Comparison of ENCODE assay signal across 12 cellular contexts in genomic region chr2:30223413-30223874, GRCh38. TPM values are rescaled to one million over a fixed set of nuclear protein-coding genes. Genes with fewer than 3 reads are reported as not detected.
A peak's percentile ranks its signal among the peaks of the same experiment; 100 is the strongest.
DNase-seq lines count a peak whose midpoint lies in the region; ATAC-seq and TF ChIP-seq lines count a peak whose summit lies in the region.
"Had no signal": no experiment of that assay in that cellular context is flagged by ENCODE, and none has a peak within 500 bp of the region (broad histone marks: within the 10 kb centered on the region; RNA-seq: fewer than 3 reads in every experiment).

No MANE protein-coding gene starts in this region.

- H2BK5ac ChIP-seq in mesenchymal stem cell (ENCODE audit: low read depth, low read length, poor library complexity, severe bottlenecking), result no peak overlapping the region

- no peaks in the 10 kb centered on the region for H3K9me3 Mint-ChIP-seq in activated CD8-positive, alpha-beta T cell treated with anti-CD3 and anti-CD28 coated beads for 36 hours

- H3K9me3 ChIP-seq in breast epithelium, result no peaks in the 10 kb centered on the region
- no peaks in the 10 kb centered on the region for H3K9me3 ChIP-seq in mammary epithelial cell (replicated peaks; ENCODE audit: insufficient read depth, low read length)
- no peaks in the 10 kb centered on the region for H3K9me3 ChIP-seq in transverse colon
- no peaks in the 10 kb centered on the region for H3K9me3 ChIP-seq in mesenchymal stem cell (ENCODE audit: control insufficient read depth, low read length)

- peak overlapping the region; percentile 0 for H3K4me3 Mint-ChIP-seq in activated CD8-positive, alpha-beta T cell treated with anti-CD3 and anti-CD28 coated beads for 36 hours

- H3K27ac ChIP-seq in breast epithelium (peak overlapping the region; percentile 58 to 92), mammary epithelial cell (ENCODE audit: insufficient read depth, low read depth, low read length) (no peak overlapping the region), transverse colon (peak overlapping the region in 3 of 4 donors; percentile 19 to 75 (median 39)), mesenchymal stem cell (ENCODE audit: low read length, poor library complexity, severe bottlenecking) (no peak overlapping the region), dorsolateral prefrontal cortex (no peak overlapping the region)
- H3K27ac ChIP-seq: C4-2B had no signal

- H2BK15ac ChIP-seq in mesenchymal stem cell (ENCODE audit: low read depth, poor library complexity, severe bottlenecking), result no peak overlapping the region

- peak overlapping the region; percentile 99 for H3K27ac Mint-ChIP-seq in activated CD8-positive, alpha-beta T cell treated with anti-CD3 and anti-CD28 coated beads for 36 hours

- H4K8ac ChIP-seq in mesenchymal stem cell (ENCODE audit: low read length), result no peak overlapping the region

- DNase-seq in breast epithelium (ENCODE audit: low spot score in 2 of 2), result no peak
- no peak for DNase-seq in mammary epithelial cell
- DNase-seq in activated CD8-positive, alpha-beta T cell treated with anti-CD3 and anti-CD28 coated beads for 36 hours, result peak; percentile 40
- peak; percentile 20 for DNase-seq in transverse colon
- no peak for DNase-seq in DMS153 treated with DMSO at 0.1 percent for 48 hours (lab: John Stamatoyannopoulos, UW; ENCODE audit: unreplicated experiment)
- DNase-seq in mesenchymal stem cell, result no peak
- DNase-seq in dorsolateral prefrontal cortex, result no peak
- DNase-seq: activated CD4-positive, alpha-beta T cell treated with anti-CD3 and anti-CD28 coated beads, Interleukin-2, amount 50 U/mL, for 4 hours; NCI-H2029 treated with DMSO at 0.1 percent for 48 hours; stimulated activated CD4-positive, alpha-beta T cell treated with anti-CD3 and anti-CD28 coated beads, Interleukin-1b, Interleukin-23, amount 100 ng/mL, for 48 hours had no signal

- H3K79me2 ChIP-seq in mammary epithelial cell (ENCODE audit: insufficient read depth, low read length), result no peaks in the 10 kb centered on the region

- no peak overlapping the region for H3K9ac ChIP-seq in mammary epithelial cell (ENCODE audit: insufficient read depth, low read length)
- no peak overlapping the region for H3K9ac ChIP-seq in mesenchymal stem cell (ENCODE audit: low read length)

- no peaks in the 10 kb centered on the region for H3K79me1 ChIP-seq in mesenchymal stem cell (replicated peaks; ENCODE audit: low read length, poor library complexity, severe bottlenecking)

- no peaks in the 10 kb centered on the region for H3K36me3 Mint-ChIP-seq in activated CD8-positive, alpha-beta T cell treated with anti-CD3 and anti-CD28 coated beads for 36 hours (ENCODE audit: low read depth)

- in situ Hi-C loops in mammary epithelial cell (cut with MboI; ENCODE audit: low sequenced_read_pairs in 2 of 2) (no loop called here), transverse colon (cut with MboI; ENCODE audit: low pct_ligation_motif_present in 1 of 4, low pct_unique_long_range_greater_than_20kb in 1 of 4, low sequenced_read_pairs in 3 of 4) (loop anchor here in 1 of 4 donors (25.0 kb wide), 1 partner anchor 939 kb away; no protein-coding TSS in a partner anchor)

- H4K20me1 ChIP-seq in mammary epithelial cell (ENCODE audit: insufficient read depth, low read length), result no peaks in the 10 kb centered on the region

- CTCF ChIA-PET in mammary epithelial cell (lab: Charles Lee; ENCODE audit: low non-redundant PET), result no interaction called here
- CTCF ChIA-PET in activated CD8-positive, alpha-beta T cell treated with anti-CD3 and anti-CD28 coated beads for 36 hours (lab: Charles Lee), result interaction anchor here (0.8 to 4.2 kb wide), 7 partner anchors 14 to 488 kb away, joined by 3 to 20 read pairs (median 6); no protein-coding TSS in a partner anchor

- H3K36me3 ChIP-seq in breast epithelium, result no peaks in the 10 kb centered on the region
- H3K36me3 ChIP-seq in mammary epithelial cell (ENCODE audit: insufficient read depth, low read length), result no peaks in the 10 kb centered on the region
- H3K36me3 ChIP-seq in transverse colon, result no peaks in the 10 kb centered on the region
- no peaks in the 10 kb centered on the region for H3K36me3 ChIP-seq in mesenchymal stem cell (ENCODE audit: control insufficient read depth in 1 of 2, insufficient read depth in 2 of 2, low read depth in 1 of 2, low read length in 2 of 2)

- no peak overlapping the region for H3K18ac ChIP-seq in mesenchymal stem cell (ENCODE audit: low read depth in 1 of 2, low read length in 2 of 2)

- peaks cover 63% of the 10 kb centered on the region for H3K4me1 Mint-ChIP-seq in activated CD8-positive, alpha-beta T cell treated with anti-CD3 and anti-CD28 coated beads for 36 hours (ENCODE audit: low read depth)

- POLR2A ChIA-PET in activated CD8-positive, alpha-beta T cell treated with anti-CD3 and anti-CD28 coated beads for 36 hours (lab: Charles Lee), result interaction anchor here (0.6 to 19.3 kb wide), 6 partner anchors 9 to 198 kb away, joined by 3 to 440 read pairs (median 6); no protein-coding TSS in a partner anchor

- H3K23ac ChIP-seq in mesenchymal stem cell (ENCODE audit: low read length in 2 of 2), result no peak overlapping the region

- no peak for TF ChIP-seq CTCF in breast epithelium (IDR thresholded peaks at IDR 0.05)
- no peak for TF ChIP-seq CTCF in mammary epithelial cell (conservative IDR thresholded peaks at IDR 0.05 in 1 of 2, IDR thresholded peaks at IDR 0.05 in 1 of 2; ENCODE audit: extremely low read depth in 1 of 2, insufficient read depth in 1 of 2, low read depth in 1 of 2, low read length in 2 of 2)
- TF ChIP-seq CTCF in activated CD8-positive, alpha-beta T cell treated with anti-CD3 and anti-CD28 coated beads for 36 hours (IDR thresholded peaks at IDR 0.05), result no peak
- TF ChIP-seq CTCF in transverse colon (IDR thresholded peaks at IDR 0.05), result no peak
- TF ChIP-seq CTCF in dorsolateral prefrontal cortex (IDR thresholded peaks at IDR 0.05 in 54 of 56, conservative IDR thresholded peaks at IDR 0.05 in 2 of 56; ENCODE audit: low read depth in 1 of 56, partially characterized antibody in 56 of 56), result no peak

- H2BK120ac ChIP-seq in mesenchymal stem cell (ENCODE audit: low read depth, low read length), result no peak overlapping the region

- H2BK12ac ChIP-seq in mesenchymal stem cell (ENCODE audit: low read length in 2 of 2), result no peak overlapping the region

- H3K27me3 ChIP-seq in breast epithelium, result no peaks in the 10 kb centered on the region
- H3K27me3 ChIP-seq in mammary epithelial cell (ENCODE audit: insufficient read depth, low read length), result no peaks in the 10 kb centered on the region
- H3K27me3 ChIP-seq in transverse colon, result peaks cover 11% of the 10 kb centered on the region
- H3K27me3 ChIP-seq in mesenchymal stem cell (ENCODE audit: control insufficient read depth in 1 of 2, insufficient read depth in 1 of 2, low read length in 2 of 2), result peaks cover 33 to 56% of the 10 kb centered on the region in 2 experiments
- peaks cover 0 to 3% (median 0%) of the 10 kb centered on the region in 45 donors for H3K27me3 ChIP-seq in dorsolateral prefrontal cortex

- no peak overlapping the region for H3K14ac ChIP-seq in mesenchymal stem cell (ENCODE audit: low read length in 2 of 2)

- WGBS in mammary epithelial cell (ENCODE audit: low coverage, missing lambda C conversion rate), result 81% methylated on average over 3 of the region's 3 CpGs
- WGBS in transverse colon (ENCODE audit: low coverage in 1 of 2), 2 donors, result 71 to 72% methylated on average over 3 of the region's 3 CpGs
- WGBS in mesenchymal stem cell, result 20% methylated on average over 1 of the region's 3 CpGs

- no TSS peak for BruUV-seq in mammary epithelial cell (replicated peaks; lab: Mats Ljungman, UMichigan)

- dilution Hi-C loops in mammary epithelial cell (cut with HindIII; ENCODE audit: low sequenced_read_pairs), result no loop called here

- no peaks in the 10 kb centered on the region for H3K27me3 Mint-ChIP-seq in activated CD8-positive, alpha-beta T cell treated with anti-CD3 and anti-CD28 coated beads for 36 hours

- H4K91ac ChIP-seq in mesenchymal stem cell (ENCODE audit: low read length), result no peak overlapping the region

- intact Hi-C loops in breast epithelium (cut with DNase I; ENCODE audit: low total_unique reads) (no loop called here), mammary epithelial cell (cut with micrococcal nuclease) (no loop called here), transverse colon (cut with DNase I; ENCODE audit: low total_unique reads) (no loop called here), dorsolateral prefrontal cortex (cut with DNase I) (no loop called here)
- intact Hi-C loops in activated CD8-positive, alpha-beta T cell treated with anti-CD3 and anti-CD28 coated beads for 36 hours (cut with micrococcal nuclease), result no loop called here

- TF ChIP-seq POLR2A in breast epithelium (IDR thresholded peaks at IDR 0.05) (no peak), transverse colon (IDR thresholded peaks at IDR 0.05) (no peak)

- no peak overlapping the region for H3K4me2 ChIP-seq in mammary epithelial cell (ENCODE audit: insufficient read depth, low read depth, low read length)
- H3K4me2 ChIP-seq in mesenchymal stem cell (ENCODE audit: low read length, poor library complexity, severe bottlenecking), result no peak overlapping the region

- peaks cover 0 to 14% of the 10 kb centered on the region in 2 donors for H3K4me1 ChIP-seq in breast epithelium
- peaks cover 20% of the 10 kb centered on the region for H3K4me1 ChIP-seq in mammary epithelial cell (ENCODE audit: insufficient read depth, low read length)
- H3K4me1 ChIP-seq in transverse colon, result peaks cover 12 to 34% (median 20%) of the 10 kb centered on the region in 4 donors
- peaks cover 3% of the 10 kb centered on the region for H3K4me1 ChIP-seq in mesenchymal stem cell (ENCODE audit: control insufficient read depth, insufficient read depth, low read depth, low read length)

- H3K4ac ChIP-seq in mesenchymal stem cell (ENCODE audit: low read depth in 1 of 2, low read length in 2 of 2), result no peak overlapping the region

- H3K4me3 ChIP-seq in breast epithelium (no peak overlapping the region), mammary epithelial cell (replicated peaks in 1 of 3; ENCODE audit: insufficient read depth in 1 of 3, low read depth in 2 of 3, low read length in 3 of 3) (no peak overlapping the region), transverse colon (no peak overlapping the region), mesenchymal stem cell (ENCODE audit: insufficient read depth in 1 of 2, low read depth in 1 of 2, low read length in 2 of 2) (no peak overlapping the region), dorsolateral prefrontal cortex (no peak overlapping the region)

- no peak for TF ChIP-seq EP300 in transverse colon (IDR thresholded peaks at IDR 0.05; ENCODE audit: low read depth)

- no peak overlapping the region for H2AK5ac ChIP-seq in mesenchymal stem cell (ENCODE audit: low read length, severe bottlenecking)

- peak; percentile 46 for ATAC-seq in HG03103 (IDR thresholded peaks at IDR 0.05; ENCODE audit: low read depth, unreplicated experiment)
- peak; percentile 23 for ATAC-seq in activated CD8-positive, alpha-beta T cell treated with anti-CD3 and anti-CD28 coated beads for 36 hours

- no peak overlapping the region for H2AFZ ChIP-seq in mammary epithelial cell (ENCODE audit: low read depth, low read length)
- H2AFZ ChIP-seq in mesenchymal stem cell (ENCODE audit: low read depth, low read length), result no peak overlapping the region

RNA-seq across cellular contexts. Expression of gene LBH, which starts 7.9 kb away (rescaled TPM):
- total RNA-seq in breast epithelium (100 to 1,000 TPM in 1 of 3 donors, 10 to 100 TPM in 2; 18.2 to 153 (median 87.2) TPM), mammary epithelial cell (10 to 100 TPM in 1 of 2 donors, 1 to 10 TPM in 1; 1.2 to 56.5 TPM), transverse colon (10 to 100 TPM in 3 of 4 donors, 1 to 10 TPM in 1; 7.0 to 37.8 (median 16.3) TPM), dorsolateral prefrontal cortex (10 to 100 TPM in 44 of 120 experiments, 1 to 10 TPM in 76; 3.1 to 35.3 (median 8.7) TPM)
- 2.4 TPM for polyA plus RNA-seq in mammary epithelial cell
- polyA minus RNA-seq in mammary epithelial cell, result 6.3 TPM
- total RNA-seq in activated CD8-positive, alpha-beta T cell treated with anti-CD3 and anti-CD28 coated beads for 36 hours, result 100 to 1,000 TPM; 127 to 130 TPM
- polyA plus RNA-seq in mesenchymal stem cell (2013, experiment 1 of 2), result 76.4 TPM
- 77.4 TPM for polyA plus RNA-seq in mesenchymal stem cell (2013, experiment 2 of 2)

Comparison
In these comparisons a context has a peak if more than half of its experiments do, and no peak if none do; other contexts are left out.
1. H3K27ac ChIP-seq: peak in breast epithelium (2 of 2) and transverse colon (3 of 4); none in mammary epithelial cell (single experiment), mesenchymal stem cell (single experiment) and dorsolateral prefrontal cortex (0 of 59).
2. DNase-seq: peak in activated CD8-positive, alpha-beta T cell treated with anti-CD3 and anti-CD28 coated beads for 36 hours (single experiment) and transverse colon (single experiment); none in breast epithelium (0 of 2), mammary epithelial cell (single experiment), DMS153 treated with DMSO at 0.1 percent for 48 hours (single experiment), mesenchymal stem cell (single experiment) and dorsolateral prefrontal cortex (0 of 10).